21 cellular contexts compared by ENCODE assay signal in the genomic region with DNA sequence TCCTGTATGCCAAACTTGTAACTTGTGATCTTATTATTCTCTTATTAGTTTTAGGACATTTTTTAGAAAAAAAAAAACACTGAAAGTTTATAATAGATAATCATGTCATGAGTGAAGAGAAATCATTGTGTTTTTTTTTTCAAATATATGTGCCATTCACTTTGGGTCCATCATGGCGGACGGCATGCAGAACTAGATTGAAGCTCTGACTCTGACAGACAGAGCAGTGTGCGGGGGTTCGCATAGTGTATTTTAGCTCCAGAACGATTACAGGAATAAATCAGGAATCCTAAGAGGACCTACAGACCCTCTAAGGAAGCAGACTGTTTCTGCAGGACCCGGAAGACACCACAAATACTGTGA.
"Had no signal": no experiment of that assay in that cellular context is flagged by ENCODE, and none has a peak within 500 bp of the region (broad histone marks: within the 10 kb centered on the region; RNA-seq: fewer than 3 reads in every experiment).

No MANE protein-coding gene starts in this region.

- H3K27ac Mint-ChIP-seq: activated B cell treated with CpG ODN at 0.5 μM for 24 hours; activated CD4-positive, alpha-beta T cell treated with anti-CD3 and anti-CD28 coated beads, Interleukin-2, amount 10 ng/mL, durations not matched to agents 7 days and 5 days; activated naive CD8-positive, alpha-beta T cell treated with anti-CD3 and anti-CD28 coated beads, Interleukin-2, amount 10 ng/mL, durations not matched to agents 7 days and 5 days; activated T-helper 1 cell treated with anti-CD3 and anti-CD28 coated beads, Interleukin-12 subunit alpha, Interleukin-12 subunit beta, Interleukin-2, Interleukin-4 antibody, amounts not matched to agents 30 ng/mL and 10 ng/mL and 1 ng/mL, durations not matched to agents 14 hours and 24 hours and 36 hours; stimulated activated effector memory CD8-positive, alpha-beta T cell treated with anti-CD3 and anti-CD28 coated beads, Interleukin-12 subunit alpha, Interleukin-12 subunit beta, amount 100 ng/mL, for 72 hours had no signal

- H3K27ac ChIP-seq: breast epithelium, foreskin keratinocyte, sigmoid colon, tibial nerve, vagina had no signal

- H3K9me3 ChIP-seq: sigmoid colon had no signal

- H3K4me3 Mint-ChIP-seq: activated B cell treated with CpG ODN at 0.5 μM for 24 hours; activated CD4-positive, alpha-beta T cell treated with anti-CD3 and anti-CD28 coated beads, Interleukin-2, amount 10 ng/mL, durations not matched to agents 7 days and 5 days; activated naive CD8-positive, alpha-beta T cell treated with anti-CD3 and anti-CD28 coated beads, Interleukin-2, amount 10 ng/mL, durations not matched to agents 7 days and 5 days; activated T-helper 1 cell treated with anti-CD3 and anti-CD28 coated beads, Interleukin-12 subunit alpha, Interleukin-12 subunit beta, Interleukin-2, Interleukin-4 antibody, amounts not matched to agents 30 ng/mL and 10 ng/mL and 1 ng/mL, durations not matched to agents 14 hours and 24 hours and 36 hours; neural crest cell; stimulated activated effector memory CD8-positive, alpha-beta T cell treated with anti-CD3 and anti-CD28 coated beads, Interleukin-12 subunit alpha, Interleukin-12 subunit beta, amount 100 ng/mL, for 72 hours had no signal

- H3K36me3 Mint-ChIP-seq: activated naive CD8-positive, alpha-beta T cell treated with anti-CD3 and anti-CD28 coated beads, Interleukin-2, amount 10 ng/mL, durations not matched to agents 7 days and 5 days; stimulated activated effector memory CD8-positive, alpha-beta T cell treated with anti-CD3 and anti-CD28 coated beads, Interleukin-12 subunit alpha, Interleukin-12 subunit beta, amount 100 ng/mL, for 72 hours had no signal

- H3K36me3 ChIP-seq: breast epithelium, sigmoid colon, tibial nerve, vagina had no signal

- H3K4me1 ChIP-seq: breast epithelium, foreskin keratinocyte, sigmoid colon, tibial nerve, vagina had no signal

- H3K27me3 Mint-ChIP-seq: activated B cell treated with CpG ODN at 0.5 μM for 24 hours; activated CD4-positive, alpha-beta T cell treated with anti-CD3 and anti-CD28 coated beads, Interleukin-2, amount 10 ng/mL, durations not matched to agents 7 days and 5 days; activated naive CD8-positive, alpha-beta T cell treated with anti-CD3 and anti-CD28 coated beads, Interleukin-2, amount 10 ng/mL, durations not matched to agents 7 days and 5 days had no signal

- ATAC-seq: foreskin keratinocyte; stimulated activated effector memory CD8-positive, alpha-beta T cell treated with anti-CD3 and anti-CD28 coated beads, Interleukin-12 subunit alpha, Interleukin-12 subunit beta, amount 100 ng/mL, for 72 hours had no signal

- H3K4me3 ChIP-seq: breast epithelium, lung, sigmoid colon, tibial nerve, vagina had no signal

- H3K27me3 ChIP-seq: breast epithelium, foreskin keratinocyte, sigmoid colon, tibial nerve, vagina had no signal

- H3K4me1 Mint-ChIP-seq: activated B cell treated with CpG ODN at 0.5 μM for 24 hours; activated CD4-positive, alpha-beta T cell treated with anti-CD3 and anti-CD28 coated beads, Interleukin-2, amount 10 ng/mL, durations not matched to agents 7 days and 5 days; activated naive CD8-positive, alpha-beta T cell treated with anti-CD3 and anti-CD28 coated beads, Interleukin-2, amount 10 ng/mL, durations not matched to agents 7 days and 5 days; neural crest cell; stimulated activated effector memory CD8-positive, alpha-beta T cell treated with anti-CD3 and anti-CD28 coated beads, Interleukin-12 subunit alpha, Interleukin-12 subunit beta, amount 100 ng/mL, for 72 hours had no signal

- DNase-seq: activated B cell treated with CpG ODN at 0.5 μM for 24 hours; activated CD4-positive, alpha-beta T cell treated with anti-CD3 and anti-CD28 coated beads, Interleukin-2, amount 10 ng/mL, durations not matched to agents 7 days and 5 days; activated CD8-positive, alpha-beta memory T cell treated with anti-CD3 and anti-CD28 coated beads for 24 hours; activated naive CD4-positive, alpha-beta T cell; activated naive CD8-positive, alpha-beta T cell treated with anti-CD3 and anti-CD28 coated beads, Interleukin-2, amount 10 ng/mL, durations not matched to agents 7 days and 5 days; aorta; cerebellar nuclear complex; effector CD8-positive, alpha-beta T cell; foreskin keratinocyte; glutamatergic neuron; hypothalamus; sigmoid colon; stimulated activated CD4-positive, alpha-beta T cell treated with anti-CD3 and anti-CD28 coated beads, Interleukin-1b, Interleukin-23, amount 100 ng/mL, for 48 hours; T-helper 2 cell had no signal
